In genomic region chr12:46133751-46134150, GRCh38 we compare ENCODE assay signal across 28 cellular contexts.
DNase-seq lines count a peak whose midpoint lies in the region; ATAC-seq, FAIRE-seq and TF ChIP-seq lines count a peak whose summit lies in the region.
"Had no signal": no experiment of that assay in that cellular context is flagged by ENCODE, and none has a peak within 500 bp of the region (broad histone marks: within the 10 kb centered on the region; RNA-seq: fewer than 3 reads in every experiment).

No MANE protein-coding gene starts in this region.

- DNase-seq in A549 (ENCODE audit: low read depth in 1 of 2, low spot score in 1 of 2) = peak in 1 of 2 experiments; percentile 24
- peak; percentile 1 for DNase-seq in fibroblast of mammary gland (ENCODE audit: low read depth)
- no peak for DNase-seq in midbrain (lab: John Stamatoyannopoulos, UW)
- no peak for DNase-seq in C1 segment of cervical spinal cord (lab: John Stamatoyannopoulos, UW)
- no peak for DNase-seq in NCI-H2081 treated with DMSO at 0.1 percent for 48 hours (lab: John Stamatoyannopoulos, UW)
- DNase-seq: ACHN; activated B cell treated with CpG ODN at 0.5 μM for 24 hours; activated CD4-positive, alpha-beta memory T cell treated with anti-CD3 and anti-CD28 coated beads for 36 hours; activated gamma-delta T cell; activated naive CD8-positive, alpha-beta T cell treated with anti-CD3 and anti-CD28 coated beads, Interleukin-2, amount 50 U/mL, for 24 hours; Calu3; cortex of kidney; foreskin fibroblast; immature natural killer cell; MG63; NCI-H1417 treated with DMSO at 0.1 percent for 48 hours; NCI-H524 treated with DMSO at 0.1 percent for 48 hours; occipital lobe; right cardiac atrium; stomach; T1000 had no signal

- no peak for TF ChIP-seq RAD21 in A549 (conservative IDR thresholded peaks at IDR 0.05 in 1 of 2, IDR thresholded peaks at IDR 0.05 in 1 of 2)
- no peak for TF ChIP-seq RAD21 in Ishikawa (IDR thresholded peaks at IDR 0.05; ENCODE audit: low read depth)

- H3K4me1 ChIP-seq in A549 (no peaks in the 10 kb centered on the region), mesodermal cell (ENCODE audit: control insufficient read depth, insufficient read depth, low read length, poor library complexity, severe bottlenecking) (peaks cover 9% of the 10 kb centered on the region)
- H3K4me1 ChIP-seq: BLaER1 treated with 17β-estradiol and CSF1 and Interleukin-3, amounts not matched to agents 10 nM and 100 nM; stomach; tibial nerve had no signal

- H3K4me3 ChIP-seq in A549 (no peak overlapping the region), fibroblast of mammary gland (ENCODE audit: control insufficient read depth, low read depth, low read length) (no peak overlapping the region), mesodermal cell (ENCODE audit: extremely low read depth, insufficient read depth, low read length, poor library complexity, severe bottlenecking) (no peak overlapping the region)
- H3K4me3 ChIP-seq: BLaER1 treated with 17β-estradiol and CSF1 and Interleukin-3, amounts not matched to agents 10 nM and 100 nM; MG63; stomach; tibial nerve had no signal

- TF ChIP-seq EP300 in A549 (IDR thresholded peaks at IDR 0.05) (no peak), Ishikawa (IDR thresholded peaks at IDR 0.05; ENCODE audit: borderline replicate concordance) (no peak)

- POLR2A ChIA-PET in A549 (lab: Yijun Ruan, JAX) = no interaction called here

- TF ChIP-seq CTCF in A549 (IDR thresholded peaks at IDR 0.05) (no peak), fibroblast of mammary gland (conservative IDR thresholded peaks at IDR 0.05; ENCODE audit: control insufficient read depth, insufficient read depth, low read depth, low read length) (no peak)

- peak in 1 of 2 experiments; percentile 35; a peak in 2 of 6 replicates for ATAC-seq in A549
- ATAC-seq in HG02938 (IDR thresholded peaks at IDR 0.05; ENCODE audit: unreplicated experiment) = no peak
- ATAC-seq: activated naive CD8-positive, alpha-beta T cell treated with anti-CD3 and anti-CD28 coated beads, Interleukin-2, amount 50 U/mL, for 24 hours; right cardiac atrium had no signal

- CTCF ChIA-PET in A549 (lab: Yijun Ruan, JAX) = interaction anchor here (5.0 kb wide), 1 partner anchor 9 kb away, joined by 23 read pairs; no protein-coding TSS in a partner anchor

- H3K9me3 ChIP-seq in A549 = no peaks in the 10 kb centered on the region
- no peaks in the 10 kb centered on the region for H3K9me3 ChIP-seq in mesodermal cell (ENCODE audit: control insufficient read depth, low read length)
- H3K9me3 ChIP-seq: BLaER1 treated with 17β-estradiol and CSF1 and Interleukin-3, amounts not matched to agents 10 nM and 100 nM; MG63; stomach; tibial nerve had no signal

- TF ChIP-seq POLR2A in A549 (IDR thresholded peaks at IDR 0.05; ENCODE audit: low read length) = no peak

- no peaks in the 10 kb centered on the region for H3K36me3 ChIP-seq in mesodermal cell (ENCODE audit: control insufficient read depth, insufficient read depth, low read length)
- H3K36me3 ChIP-seq: BLaER1 treated with 17β-estradiol and CSF1 and Interleukin-3, amounts not matched to agents 10 nM and 100 nM; MG63; stomach; tibial nerve had no signal

- WGBS in A549 (ENCODE audit: missing lambda C conversion rate) = 33% methylated on average over 2 of the region's 2 CpGs
- 25% methylated on average over 1 of the region's 2 CpGs; no CpG with 5 or more reads in 1 of the 2 experiments for WGBS in mesodermal cell (ENCODE audit: insufficient coverage in 2 of 2), 2 experiments

- H3K4me2 ChIP-seq in A549 = no peak overlapping the region
- H3K4me2 ChIP-seq: BLaER1 treated with 17β-estradiol and CSF1 and Interleukin-3, amounts not matched to agents 10 nM and 100 nM had no signal

- no peak overlapping the region for H3K27ac ChIP-seq in A549
- peak overlapping the region; percentile 88 for H3K27ac ChIP-seq in mesodermal cell (ENCODE audit: low read depth, low read length, severe bottlenecking)
- H3K27ac ChIP-seq: BLaER1 treated with 17β-estradiol and CSF1 and Interleukin-3, amounts not matched to agents 10 nM and 100 nM; stomach; tibial nerve had no signal

- peak; percentile 18 for FAIRE-seq in A549 (lab: Jason Lieb, UNC)
- FAIRE-seq: endometrium, H1 had no signal

TF ChIP-seq in A549, 52 proteins besides CTCF, POLR2A, EP300 and RAD21:
- TF ChIP-seq ZFP36 (IDR thresholded peaks at IDR 0.05; ENCODE audit: borderline replicate concordance, partially characterized antibody) (no peak), CEBPB (IDR thresholded peaks at IDR 0.05) (0 out of 4 replicates have a peak, but pooled peaks of 1 of the 2 experiments have one; percentile 14)
TF ChIP-seq in A549: peak in this region for 1.

TF ChIP-seq in Ishikawa, 13 proteins besides CTCF, POLR2A, EP300 and RAD21:
- TF ChIP-seq, protein P1, sequence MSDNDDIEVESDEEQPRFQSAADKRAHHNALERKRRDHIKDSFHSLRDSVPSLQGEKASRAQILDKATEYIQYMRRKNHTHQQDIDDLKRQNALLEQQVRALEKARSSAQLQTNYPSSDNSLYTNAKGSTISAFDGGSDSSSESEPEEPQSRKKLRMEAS (IDR thresholded peaks at IDR 0.05) = no peak
- TF ChIP-seq TAF1 (IDR thresholded peaks at IDR 0.05; ENCODE audit: low read depth) (no peak), CREB1 (IDR thresholded peaks at IDR 0.05; ENCODE audit: low read depth) (no peak), NFIC (IDR thresholded peaks at IDR 0.05) (no peak), TCF12 (IDR thresholded peaks at IDR 0.05; ENCODE audit: low read depth) (no peak), FOXM1 (IDR thresholded peaks at IDR 0.05; ENCODE audit: borderline replicate concordance, low read depth) (no peak), EGR1 (IDR thresholded peaks at IDR 0.05) (no peak), CEBPB (IDR thresholded peaks at IDR 0.05) (peak; percentile 33; the same call in 1 of the 2 replicates)
- TF ChIP-seq, protein P2, sequence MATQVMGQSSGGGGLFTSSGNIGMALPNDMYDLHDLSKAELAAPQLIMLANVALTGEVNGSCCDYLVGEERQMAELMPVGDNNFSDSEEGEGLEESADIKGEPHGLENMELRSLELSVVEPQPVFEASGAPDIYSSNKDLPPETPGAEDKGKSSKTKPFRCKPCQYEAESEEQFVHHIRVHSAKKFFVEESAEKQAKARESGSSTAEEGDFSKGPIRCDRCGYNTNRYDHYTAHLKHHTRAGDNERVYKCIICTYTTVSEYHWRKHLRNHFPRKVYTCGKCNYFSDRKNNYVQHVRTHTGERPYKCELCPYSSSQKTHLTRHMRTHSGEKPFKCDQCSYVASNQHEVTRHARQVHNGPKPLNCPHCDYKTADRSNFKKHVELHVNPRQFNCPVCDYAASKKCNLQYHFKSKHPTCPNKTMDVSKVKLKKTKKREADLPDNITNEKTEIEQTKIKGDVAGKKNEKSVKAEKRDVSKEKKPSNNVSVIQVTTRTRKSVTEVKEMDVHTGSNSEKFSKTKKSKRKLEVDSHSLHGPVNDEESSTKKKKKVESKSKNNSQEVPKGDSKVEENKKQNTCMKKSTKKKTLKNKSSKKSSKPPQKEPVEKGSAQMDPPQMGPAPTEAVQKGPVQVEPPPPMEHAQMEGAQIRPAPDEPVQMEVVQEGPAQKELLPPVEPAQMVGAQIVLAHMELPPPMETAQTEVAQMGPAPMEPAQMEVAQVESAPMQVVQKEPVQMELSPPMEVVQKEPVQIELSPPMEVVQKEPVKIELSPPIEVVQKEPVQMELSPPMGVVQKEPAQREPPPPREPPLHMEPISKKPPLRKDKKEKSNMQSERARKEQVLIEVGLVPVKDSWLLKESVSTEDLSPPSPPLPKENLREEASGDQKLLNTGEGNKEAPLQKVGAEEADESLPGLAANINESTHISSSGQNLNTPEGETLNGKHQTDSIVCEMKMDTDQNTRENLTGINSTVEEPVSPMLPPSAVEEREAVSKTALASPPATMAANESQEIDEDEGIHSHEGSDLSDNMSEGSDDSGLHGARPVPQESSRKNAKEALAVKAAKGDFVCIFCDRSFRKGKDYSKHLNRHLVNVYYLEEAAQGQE (IDR thresholded peaks at IDR 0.05; ENCODE audit: low read depth) = no peak
